10 cellular contexts compared by ENCODE assay signal in the genomic region with DNA sequence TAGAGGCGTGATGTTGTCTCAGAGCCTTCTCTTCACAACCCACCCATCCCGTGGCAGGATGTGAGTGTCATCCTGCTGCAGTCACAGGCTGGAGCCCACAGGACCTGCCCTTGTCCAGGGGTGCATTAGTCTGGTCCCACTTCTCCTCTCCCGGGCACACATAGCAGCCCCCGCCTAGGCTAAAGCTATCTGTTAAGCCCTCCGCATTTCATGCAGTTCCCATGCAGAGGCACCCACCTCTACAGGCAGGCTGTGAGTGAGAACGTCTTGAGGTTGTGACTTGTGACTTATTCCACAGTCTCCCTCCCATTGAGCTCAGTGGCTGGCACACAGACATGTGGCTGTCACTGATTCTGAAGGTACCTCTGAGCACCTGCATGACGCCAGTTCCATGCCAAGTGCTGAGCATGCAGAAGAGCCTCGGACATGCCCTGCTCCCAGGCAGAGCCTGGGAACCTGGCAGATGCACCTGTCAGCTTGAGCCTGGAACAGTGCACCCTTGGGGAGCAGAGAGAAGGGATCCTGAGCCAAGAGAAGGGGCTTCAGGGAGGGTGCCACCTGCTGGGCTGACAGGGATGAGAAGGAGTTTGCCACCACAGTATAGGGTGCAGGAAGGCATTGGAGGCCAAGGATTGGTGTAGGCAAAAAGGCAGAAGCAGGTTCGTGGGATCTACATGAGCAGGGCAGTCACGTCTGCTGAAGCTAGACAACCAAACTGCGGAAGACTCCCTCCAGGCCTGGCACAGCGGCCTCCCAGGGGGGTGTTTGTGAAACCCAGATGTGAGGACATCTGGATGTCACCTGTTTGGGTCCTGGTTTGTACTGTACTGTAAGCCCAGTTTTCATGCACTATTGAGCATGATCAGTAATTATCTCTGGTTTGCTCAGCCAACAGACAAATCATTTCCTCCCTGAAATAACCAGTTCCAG.
DNase-seq lines count a peak whose midpoint lies in the region; ATAC-seq, FAIRE-seq and TF ChIP-seq lines count a peak whose summit lies in the region.
"Had no signal": no experiment of that assay in that cellular context is flagged by ENCODE, and none has a peak within 500 bp of the region (broad histone marks: within the 10 kb centered on the region; RNA-seq: fewer than 3 reads in every experiment).

No MANE protein-coding gene starts in this region.

- no TSS peak for BruUV-seq in endothelial cell of umbilical vein (replicated peaks; lab: Mats Ljungman, UMichigan)

- H3K9me3 ChIP-seq in endothelial cell of umbilical vein (replicated peaks; ENCODE audit: control insufficient read depth, insufficient read depth, low read length) (no peaks in the 10 kb centered on the region), transverse colon (no peaks in the 10 kb centered on the region)

- peaks cover 5% of the 10 kb centered on the region for H3K4me1 Mint-ChIP-seq in activated CD4-positive, alpha-beta T cell treated with anti-CD3 and anti-CD28 coated beads, Interleukin-2, amount 10 ng/mL, durations not matched to agents 7 days and 5 days

- H3K4me2 ChIP-seq in endothelial cell of umbilical vein (ENCODE audit: insufficient read depth, low read length), result no peak overlapping the region

- H3K9ac ChIP-seq in endothelial cell of umbilical vein (replicated peaks; ENCODE audit: extremely low read depth, insufficient read depth, low read length), result no peak overlapping the region

- H3K27ac Mint-ChIP-seq in activated CD4-positive, alpha-beta T cell treated with anti-CD3 and anti-CD28 coated beads, Interleukin-2, amount 10 ng/mL, durations not matched to agents 7 days and 5 days, result no peak overlapping the region
- H3K27ac Mint-ChIP-seq: naive thymus-derived CD8-positive, alpha-beta T cell had no signal

- FAIRE-seq in endothelial cell of umbilical vein (lab: Jason Lieb, UNC), result no peak

- H3K4me1 ChIP-seq in endothelial cell of umbilical vein (ENCODE audit: control insufficient read depth, extremely low read depth, insufficient read depth, low read length) (no peaks in the 10 kb centered on the region), transverse colon (no peaks in the 10 kb centered on the region)

- H3K9me3 Mint-ChIP-seq in activated CD4-positive, alpha-beta T cell treated with anti-CD3 and anti-CD28 coated beads, Interleukin-2, amount 10 ng/mL, durations not matched to agents 7 days and 5 days, result no peaks in the 10 kb centered on the region
- H3K9me3 Mint-ChIP-seq: naive thymus-derived CD8-positive, alpha-beta T cell had no signal

- 75 to 88% methylated on average over 3 to 9 of the region's 12 CpGs for WGBS in transverse colon (ENCODE audit: low coverage in 1 of 2), 2 donors

- intact Hi-C loops in Right ventricle myocardium inferior (cut with DNase I) (no loop called here), left cardiac atrium (cut with DNase I) (no loop called here), endothelial cell of umbilical vein (cut with micrococcal nuclease) (loop anchor here (1.0 to 5.0 kb wide), 5 partner anchors 40 to 254 kb away; a partner anchor contains a TSS), transverse colon (cut with DNase I; ENCODE audit: low total_unique reads) (no loop called here)

- POLR2A ChIA-PET in endothelial cell of umbilical vein (lab: Charles Lee), result no interaction called here
- POLR2A ChIA-PET in activated CD4-positive, alpha-beta T cell treated with anti-CD3 and anti-CD28 coated beads, Interleukin-2, amount 10 ng/mL, durations not matched to agents 7 days and 5 days (lab: Charles Lee), result no interaction called here

- dilution Hi-C loops in endothelial cell of umbilical vein (cut with MboI; ENCODE audit: extremely low pct_ligation_motif_present, low sequenced_read_pairs), result no loop called here

- in situ Hi-C loops in transverse colon (cut with MboI; ENCODE audit: low pct_ligation_motif_present in 1 of 4, low pct_unique_long_range_greater_than_20kb in 1 of 4, low sequenced_read_pairs in 3 of 4), result no loop called here

- H2AFZ ChIP-seq in endothelial cell of umbilical vein (ENCODE audit: low read depth, low read length), result no peak overlapping the region

- H3K36me3 ChIP-seq in endothelial cell of umbilical vein (ENCODE audit: control insufficient read depth in 2 of 2, extremely low read depth in 1 of 2, insufficient read depth in 2 of 2, low read length in 2 of 2) (no peaks in the 10 kb centered on the region), transverse colon (no peaks in the 10 kb centered on the region)

- H3K27me3 Mint-ChIP-seq in activated CD4-positive, alpha-beta T cell treated with anti-CD3 and anti-CD28 coated beads, Interleukin-2, amount 10 ng/mL, durations not matched to agents 7 days and 5 days, result no peaks in the 10 kb centered on the region

- no peak overlapping the region for H3K4me3 Mint-ChIP-seq in activated CD4-positive, alpha-beta T cell treated with anti-CD3 and anti-CD28 coated beads, Interleukin-2, amount 10 ng/mL, durations not matched to agents 7 days and 5 days
- H3K4me3 Mint-ChIP-seq: naive thymus-derived CD8-positive, alpha-beta T cell had no signal

- H4K20me1 ChIP-seq in endothelial cell of umbilical vein (replicated peaks; ENCODE audit: control insufficient read depth, extremely low read depth, insufficient read depth, low read length), result no peaks in the 10 kb centered on the region

- H3K79me2 ChIP-seq in endothelial cell of umbilical vein (ENCODE audit: control insufficient read depth, insufficient read depth, low read length), result no peaks in the 10 kb centered on the region

- CTCF ChIA-PET in endothelial cell of umbilical vein (lab: Charles Lee), result interaction anchor here (1.0 to 4.0 kb wide), 4 partner anchors 126 to 253 kb away, joined by 3 to 25 read pairs (median 8); no protein-coding TSS in a partner anchor
- CTCF ChIA-PET in activated CD4-positive, alpha-beta T cell treated with anti-CD3 and anti-CD28 coated beads, Interleukin-2, amount 10 ng/mL, durations not matched to agents 7 days and 5 days (lab: Charles Lee), result no interaction called here

- TF ChIP-seq EP300 in transverse colon (IDR thresholded peaks at IDR 0.05; ENCODE audit: low read depth), result no peak

- no peak overlapping the region for H3K4me3 ChIP-seq in endothelial cell of umbilical vein (replicated peaks in 1 of 3; ENCODE audit: insufficient read depth in 1 of 3, low read depth in 1 of 3, low read length in 3 of 3)
- H3K4me3 ChIP-seq in transverse colon, result no peak overlapping the region

- no peaks in the 10 kb centered on the region for H3K36me3 Mint-ChIP-seq in activated CD4-positive, alpha-beta T cell treated with anti-CD3 and anti-CD28 coated beads, Interleukin-2, amount 10 ng/mL, durations not matched to agents 7 days and 5 days (ENCODE audit: low read depth)
- H3K36me3 Mint-ChIP-seq: naive thymus-derived CD8-positive, alpha-beta T cell had no signal

- H3K27ac ChIP-seq in endothelial cell of umbilical vein (ENCODE audit: insufficient read depth, low read depth, low read length) (no peak overlapping the region), transverse colon (no peak overlapping the region)

- TF ChIP-seq POLR2A in endothelial cell of umbilical vein (IDR thresholded peaks at IDR 0.05; ENCODE audit: low read depth, low read length), result no peak
- no peak for TF ChIP-seq POLR2A in transverse colon (IDR thresholded peaks at IDR 0.05)

- TF ChIP-seq CTCF in endothelial cell of umbilical vein (IDR thresholded peaks at IDR 0.05; ENCODE audit: extremely low read depth in 1 of 2, insufficient read depth in 1 of 2, low read depth in 1 of 2, low read length in 2 of 2) (peak; percentile 17 to 51), transverse colon (IDR thresholded peaks at IDR 0.05) (peak in 3 of 5 experiments; percentile 12 to 18 (median 14))

- ATAC-seq in Right ventricle myocardium inferior, result no peak
- no peak for ATAC-seq in left cardiac atrium
- ATAC-seq: naive thymus-derived CD8-positive, alpha-beta T cell had no signal

- H3K27me3 ChIP-seq in endothelial cell of umbilical vein (ENCODE audit: control insufficient read depth in 2 of 2, insufficient read depth in 2 of 2, low read length in 2 of 2), result peaks cover 0 to 2% of the 10 kb centered on the region in 2 experiments
- H3K27me3 ChIP-seq in transverse colon, result no peaks in the 10 kb centered on the region

- peak; percentile 18 for DNase-seq in Right ventricle myocardium inferior (ENCODE audit: missing footprints)
- DNase-seq in left cardiac atrium, result no peak
- peak; percentile 80 for DNase-seq in NCI-H510A treated with DMSO at 0.1 percent for 48 hours (lab: John Stamatoyannopoulos, UW)
- peak; percentile 21 for DNase-seq in endothelial cell of umbilical vein (ENCODE audit: low read depth, low spot score)
- no peak for DNase-seq in transverse colon
- no peak for DNase-seq in T1000 (lab: John Stamatoyannopoulos, UW)
- DNase-seq in activated CD4-positive, alpha-beta T cell treated with anti-CD3 and anti-CD28 coated beads, Interleukin-2, amount 10 ng/mL, durations not matched to agents 7 days and 5 days, result no peak
- DNase-seq in epidermal melanocyte (ENCODE audit: insufficient read length, low spot score), result no peak
- DNase-seq: naive thymus-derived CD8-positive, alpha-beta T cell; NCI-H1048 had no signal

- no peaks in the 10 kb centered on the region for H3K9me1 ChIP-seq in endothelial cell of umbilical vein (replicated peaks; ENCODE audit: control insufficient read depth, extremely low read depth, insufficient read depth, low read length)

TF ChIP-seq in endothelial cell of umbilical vein, 7 proteins besides CTCF, POLR2A, EP300 and RAD21:
- no peak for TF ChIP-seq FOS (IDR thresholded peaks at IDR 0.05; ENCODE audit: borderline replicate concordance, insufficient read depth, low read length)

Comparison
In these comparisons a context has a peak if more than half of its experiments do, and no peak if none do; other contexts are left out.
1. DNase-seq: peak in Right ventricle myocardium inferior (single experiment), NCI-H510A treated with DMSO at 0.1 percent for 48 hours (single experiment) and endothelial cell of umbilical vein (single experiment); none in left cardiac atrium (single experiment), transverse colon (single experiment), T1000 (single experiment), activated CD4-positive, alpha-beta T cell treated with anti-CD3 and anti-CD28 coated beads, Interleukin-2, amount 10 ng/mL, durations not matched to agents 7 days and 5 days (single experiment) and epidermal melanocyte (single experiment).